In genomic region chr1:167987174-167987573, GRCh38 we compare ENCODE assay signal across 1 cellular context.
TF ChIP-seq lines count a peak whose summit lies in the region.

No MANE protein-coding gene starts in this region.

TF ChIP-seq in K562, 482 proteins besides CTCF, POLR2A, EP300 and RAD21:
- peak; percentile 54; the same call in 1 of the 2 replicates for TF ChIP-seq POLR2H (tag; IDR thresholded peaks at IDR 0.05; ENCODE audit: low read depth)
- no peak for TF ChIP-seq USF1 (CRISPR knock-in tag; IDR thresholded peaks at IDR 0.05)
